27 cellular contexts compared by ENCODE assay signal in genomic region chr6:33894438-33894837, GRCh38.
A peak's percentile ranks its signal among the peaks of the same experiment; 100 is the strongest.
DNase-seq lines count a peak whose midpoint lies in the region; TF ChIP-seq lines count a peak whose summit lies in the region.
"Had no signal": no experiment of that assay in that cellular context is flagged by ENCODE, and none has a peak within 500 bp of the region (broad histone marks: within the 10 kb centered on the region; RNA-seq: fewer than 3 reads in every experiment).

No MANE protein-coding gene starts in this region.

- in situ Hi-C loops in ACHN (cut with HindIII; ENCODE audit: low pct_ligation_motif_present, low pct_unique_long_range_greater_than_20kb, low sequenced_read_pairs), result no loop called here

- peak; percentile 27 for DNase-seq in A673 (ENCODE audit: low spot score)
- DNase-seq in GM03348 (ENCODE audit: low spot score), result peak; percentile 54
- peak; percentile 62 for DNase-seq in adipocyte (ENCODE audit: low read depth)
- DNase-seq in foreskin fibroblast, result peak; percentile 12 to 30
- DNase-seq in RWPE1 (ENCODE audit: low spot score), result no peak
- DNase-seq in NCI-H524 treated with DMSO at 0.1 percent for 48 hours (lab: John Stamatoyannopoulos, UW), result no peak
- no peak for DNase-seq in NCI-H2171 (lab: John Stamatoyannopoulos, UW)
- no peak for DNase-seq in ACHN
- DNase-seq: activated B cell treated with CpG ODN at 0.5 μM for 24 hours; activated CD4-positive, alpha-beta memory T cell treated with anti-CD3 and anti-CD28 coated beads, Interleukin-2, amount 10 ng/mL, durations not matched to agents 7 days and 5 days; activated naive CD4-positive, alpha-beta T cell treated with anti-CD3 and anti-CD28 coated beads, Interleukin-2, amount 10 ng/mL, durations not matched to agents 7 days and 5 days; activated T-cell treated with anti-CD3 and anti-CD28 coated beads, Interleukin-2, amount 50 U/mL, for 48 hours; CD8-positive, alpha-beta T cell; colonic mucosa; DMS79; gastrocnemius medialis; KBM-7; mesenchymal stem cell; naive thymus-derived CD4-positive, alpha-beta T cell; NCI-H1694 treated with DMSO at 0.1 percent for 48 hours; Peyer's patch; stimulated activated CD4-positive, alpha-beta T cell treated with anti-CD3 and anti-CD28 coated beads, Interleukin-15, amount 100 ng/mL, for 24 hours had no signal

- BruUV-seq in A673 (replicated peaks; lab: Mats Ljungman, UMichigan), result no TSS peak

- no peaks in the 10 kb centered on the region for H3K36me3 ChIP-seq in A673 (ENCODE audit: insufficient read depth, low read length, poor library complexity, severe bottlenecking)
- no peaks in the 10 kb centered on the region for H3K36me3 ChIP-seq in adipocyte (ENCODE audit: control insufficient read depth, insufficient read depth, low read length, severe bottlenecking)
- H3K36me3 ChIP-seq: colonic mucosa, gastrocnemius medialis, Peyer's patch, right lobe of liver, suprapubic skin had no signal

- TF ChIP-seq CTCF in A673 (conservative IDR thresholded peaks at IDR 0.05; ENCODE audit: low read depth, low read length), result no peak
- TF ChIP-seq CTCF in foreskin fibroblast (IDR thresholded peaks at IDR 0.05; ENCODE audit: low read depth, low read length), result no peak
- no peak for TF ChIP-seq CTCF in RWPE1 (conservative IDR thresholded peaks at IDR 0.05; ENCODE audit: low read depth)

- H3K4me1 ChIP-seq in A673 (ENCODE audit: insufficient read depth, low read length, poor library complexity, severe bottlenecking) (no peaks in the 10 kb centered on the region), adipocyte (ENCODE audit: control insufficient read depth, insufficient read depth, low read length) (peaks cover 6% of the 10 kb centered on the region)
- H3K4me1 ChIP-seq: gastrocnemius medialis, parathyroid adenoma had no signal

- intact Hi-C loops in A673 (cut with micrococcal nuclease; ENCODE audit: unreplicated experiment), result no loop called here

- H3K4me3 ChIP-seq in A673 (ENCODE audit: low read depth, low read length, poor library complexity, severe bottlenecking) (no peak overlapping the region), adipocyte (ENCODE audit: low read length) (no peak overlapping the region), foreskin fibroblast (ENCODE audit: low read depth in 1 of 2, low read length in 2 of 2) (no peak overlapping the region)
- H3K4me3 ChIP-seq: body of pancreas, colonic mucosa, gastrocnemius medialis, Peyer's patch, right lobe of liver, SK-N-MC, suprapubic skin had no signal

- POLR2A ChIA-PET in A673 (lab: Charles Lee; ENCODE audit: low non-redundant PET), result no interaction called here
- POLR2A ChIA-PET in RWPE1 (lab: Yijun Ruan, JAX; ENCODE audit: low non-redundant PET), result no interaction called here

- H3K9ac ChIP-seq in adipocyte (ENCODE audit: low read length), result no peak overlapping the region
- H3K9ac ChIP-seq: parathyroid adenoma had no signal

- H3K27me3 ChIP-seq in A673 (replicated peaks; ENCODE audit: insufficient read depth, low read depth, low read length, poor library complexity) (no peaks in the 10 kb centered on the region), adipocyte (replicated peaks; ENCODE audit: control insufficient read depth, insufficient read depth, low read length) (peaks cover 28% of the 10 kb centered on the region)
- H3K27me3 ChIP-seq: body of pancreas, colonic mucosa, gastrocnemius medialis, Peyer's patch, right lobe of liver had no signal

- H3K27ac ChIP-seq in A673 (ENCODE audit: low read depth, low read length, poor library complexity, severe bottlenecking) (no peak overlapping the region), RWPE1 (no peak overlapping the region)
- H3K27ac ChIP-seq: colonic mucosa, gastrocnemius medialis, parathyroid adenoma, Peyer's patch, right lobe of liver, SK-N-MC, suprapubic skin had no signal

- no peaks in the 10 kb centered on the region for H3K9me3 ChIP-seq in A673 (ENCODE audit: low read depth, low read length, poor library complexity, severe bottlenecking)
- no peaks in the 10 kb centered on the region for H3K9me3 ChIP-seq in adipocyte (ENCODE audit: control insufficient read depth, low read length)
- H3K9me3 ChIP-seq: body of pancreas, colonic mucosa, gastrocnemius medialis, Peyer's patch, right lobe of liver, suprapubic skin had no signal

- CTCF ChIA-PET in A673 (lab: Charles Lee) (no interaction called here), RWPE1 (lab: Yijun Ruan, JAX) (interaction anchor here (0.6 kb wide), 1 partner anchor 38 kb away, joined by 3 read pairs; no protein-coding TSS in a partner anchor)

Comparison
In these comparisons a context has a peak if more than half of its experiments do, and no peak if none do; other contexts are left out.
1. DNase-seq: peak in A673 (single experiment), GM03348 (single experiment), adipocyte (single experiment) and foreskin fibroblast (2 of 2); none in RWPE1 (single experiment), NCI-H524 treated with DMSO at 0.1 percent for 48 hours (single experiment), NCI-H2171 (single experiment) and ACHN (single experiment).